In the genomic region with DNA sequence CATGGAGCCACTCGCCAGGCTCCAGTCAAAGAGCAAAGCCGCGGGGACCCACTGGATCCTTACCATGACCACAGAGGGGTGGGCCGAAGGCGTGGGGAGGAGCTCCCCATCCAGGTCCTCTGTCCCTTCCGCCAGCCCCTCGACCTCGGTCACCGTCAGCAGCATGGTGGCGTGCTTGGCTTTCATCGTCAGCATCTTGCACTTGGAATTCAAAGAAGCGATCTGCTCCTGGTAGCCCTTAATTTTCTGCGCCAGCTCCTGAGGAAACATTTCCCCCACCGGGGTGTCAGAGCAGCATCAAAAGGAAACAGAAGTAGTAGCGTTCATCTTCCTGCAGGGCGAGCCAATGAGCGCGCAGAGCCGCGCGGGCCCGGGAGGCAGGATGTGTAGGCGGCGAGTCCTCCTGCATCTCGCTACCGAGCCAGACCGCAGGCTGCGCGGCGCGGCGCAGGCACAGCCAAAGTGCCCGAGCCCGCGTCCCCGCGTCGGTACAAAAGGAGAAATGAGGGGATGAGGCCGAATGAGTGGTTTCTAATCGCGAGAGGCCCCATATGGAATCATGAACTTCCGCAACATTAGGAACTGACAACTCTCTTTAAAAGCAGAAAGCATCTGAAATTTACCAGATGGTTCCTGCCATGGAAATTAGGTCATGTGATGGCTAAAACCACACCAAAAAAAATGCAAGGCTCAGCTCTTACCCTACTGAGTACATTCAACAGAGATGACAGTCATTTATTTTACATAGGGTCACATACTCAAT, we compare ENCODE assay signal across 1 cellular context.
TF ChIP-seq lines count a peak whose summit lies in the region.

No MANE protein-coding gene starts in this region.

TF ChIP-seq in HepG2, 621 proteins besides CTCF, POLR2A, EP300 and RAD21 (continued from another document and continues in another):
- TF ChIP-seq MAZ (IDR thresholded peaks at IDR 0.05; ENCODE audit: borderline replicate concordance, low read depth, low read length): no peak; the same call in 1 of the 2 replicates
- TF ChIP-seq MAZ (CRISPR knock-in tag; IDR thresholded peaks at IDR 0.05; ENCODE audit: low read depth): peak; percentile 71; the same call in 1 of the 2 replicates
- TF ChIP-seq ZBTB7A (CRISPR knock-in tag; IDR thresholded peaks at IDR 0.05): no peak
- TF ChIP-seq SCMH1 (CRISPR knock-in tag; IDR thresholded peaks at IDR 0.05; ENCODE audit: borderline replicate concordance): no peak
- no peak for TF ChIP-seq ELF4 (CRISPR knock-in tag; IDR thresholded peaks at IDR 0.05; ENCODE audit: borderline replicate concordance)
- TF ChIP-seq AGO1 (IDR thresholded peaks at IDR 0.05; ENCODE audit: low read depth, low read length, poor library complexity, severe bottlenecking): no peak
- TF ChIP-seq, protein P1, sequence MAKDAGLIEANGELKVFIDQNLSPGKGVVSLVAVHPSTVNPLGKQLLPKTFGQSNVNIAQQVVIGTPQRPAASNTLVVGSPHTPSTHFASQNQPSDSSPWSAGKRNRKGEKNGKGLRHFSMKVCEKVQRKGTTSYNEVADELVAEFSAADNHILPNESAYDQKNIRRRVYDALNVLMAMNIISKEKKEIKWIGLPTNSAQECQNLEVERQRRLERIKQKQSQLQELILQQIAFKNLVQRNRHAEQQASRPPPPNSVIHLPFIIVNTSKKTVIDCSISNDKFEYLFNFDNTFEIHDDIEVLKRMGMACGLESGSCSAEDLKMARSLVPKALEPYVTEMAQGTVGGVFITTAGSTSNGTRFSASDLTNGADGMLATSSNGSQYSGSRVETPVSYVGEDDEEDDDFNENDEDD (CRISPR knock-in tag; IDR thresholded peaks at IDR 0.05; ENCODE audit: borderline replicate concordance): peak; percentile 68; the same call in 1 of the 2 replicates
- TF ChIP-seq ZNF138 (CRISPR knock-in tag; IDR thresholded peaks at IDR 0.05; ENCODE audit: low read depth): 0 out of 2 replicates have a peak, but pooled peaks have one; percentile 70
- TF ChIP-seq RORA (CRISPR knock-in tag; IDR thresholded peaks at IDR 0.05): no peak
- 0 out of 2 replicates have a peak, but pooled peaks have one; percentile 37 for TF ChIP-seq MYNN (CRISPR knock-in tag; IDR thresholded peaks at IDR 0.05; ENCODE audit: low read depth)
- TF ChIP-seq SUZ12 (IDR thresholded peaks at IDR 0.05; ENCODE audit: low read depth, low read length): no peak
- TF ChIP-seq, protein P2, sequence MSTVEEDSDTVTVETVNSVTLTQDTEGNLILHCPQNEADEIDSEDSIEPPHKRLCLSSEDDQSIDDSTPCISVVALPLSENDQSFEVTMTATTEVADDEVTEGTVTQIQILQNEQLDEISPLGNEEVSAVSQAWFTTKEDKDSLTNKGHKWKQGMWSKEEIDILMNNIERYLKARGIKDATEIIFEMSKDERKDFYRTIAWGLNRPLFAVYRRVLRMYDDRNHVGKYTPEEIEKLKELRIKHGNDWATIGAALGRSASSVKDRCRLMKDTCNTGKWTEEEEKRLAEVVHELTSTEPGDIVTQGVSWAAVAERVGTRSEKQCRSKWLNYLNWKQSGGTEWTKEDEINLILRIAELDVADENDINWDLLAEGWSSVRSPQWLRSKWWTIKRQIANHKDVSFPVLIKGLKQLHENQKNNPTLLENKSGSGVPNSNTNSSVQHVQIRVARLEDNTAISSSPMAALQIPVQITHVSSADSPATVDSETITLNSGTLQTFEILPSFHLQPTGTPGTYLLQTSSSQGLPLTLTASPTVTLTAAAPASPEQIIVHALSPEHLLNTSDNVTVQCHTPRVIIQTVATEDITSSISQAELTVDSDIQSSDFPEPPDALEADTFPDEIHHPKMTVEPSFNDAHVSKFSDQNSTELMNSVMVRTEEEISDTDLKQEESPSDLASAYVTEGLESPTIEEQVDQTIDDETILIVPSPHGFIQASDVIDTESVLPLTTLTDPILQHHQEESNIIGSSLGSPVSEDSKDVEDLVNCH (CRISPR knock-in tag; IDR thresholded peaks at IDR 0.05): 0 out of 2 replicates have a peak, but pooled peaks have one; percentile 41
- no peak for TF ChIP-seq NR1H2 (CRISPR knock-in tag; IDR thresholded peaks at IDR 0.05; ENCODE audit: borderline replicate concordance, low read depth)
- peak; percentile 95 for TF ChIP-seq ZMYM4 (CRISPR knock-in tag; IDR thresholded peaks at IDR 0.05)
- TF ChIP-seq ZBTB20 (CRISPR knock-in tag; IDR thresholded peaks at IDR 0.05; ENCODE audit: borderline replicate concordance, low read depth): peak; percentile 67
- TF ChIP-seq ZNF878 (CRISPR knock-in tag; IDR thresholded peaks at IDR 0.05): peak; percentile 78
- peak; percentile 92; the same call in 1 of the 2 replicates for TF ChIP-seq MTF2 (CRISPR knock-in tag; IDR thresholded peaks at IDR 0.05; ENCODE audit: borderline replicate concordance)
- peak; percentile 66; the same call in 1 of the 2 replicates for TF ChIP-seq SALL2 (CRISPR knock-in tag; IDR thresholded peaks at IDR 0.05)
- no peak for TF ChIP-seq EED (CRISPR knock-in tag; IDR thresholded peaks at IDR 0.05)
- TF ChIP-seq SMARCE1 (IDR thresholded peaks at IDR 0.05; ENCODE audit: borderline replicate concordance): no peak
- TF ChIP-seq, protein P3, sequence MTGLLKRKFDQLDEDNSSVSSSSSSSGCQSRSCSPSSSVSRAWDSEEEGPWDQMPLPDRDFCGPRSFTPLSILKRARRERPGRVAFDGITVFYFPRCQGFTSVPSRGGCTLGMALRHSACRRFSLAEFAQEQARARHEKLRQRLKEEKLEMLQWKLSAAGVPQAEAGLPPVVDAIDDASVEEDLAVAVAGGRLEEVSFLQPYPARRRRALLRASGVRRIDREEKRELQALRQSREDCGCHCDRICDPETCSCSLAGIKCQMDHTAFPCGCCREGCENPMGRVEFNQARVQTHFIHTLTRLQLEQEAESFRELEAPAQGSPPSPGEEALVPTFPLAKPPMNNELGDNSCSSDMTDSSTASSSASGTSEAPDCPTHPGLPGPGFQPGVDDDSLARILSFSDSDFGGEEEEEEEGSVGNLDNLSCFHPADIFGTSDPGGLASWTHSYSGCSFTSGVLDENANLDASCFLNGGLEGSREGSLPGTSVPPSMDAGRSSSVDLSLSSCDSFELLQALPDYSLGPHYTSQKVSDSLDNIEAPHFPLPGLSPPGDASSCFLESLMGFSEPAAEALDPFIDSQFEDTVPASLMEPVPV (CRISPR knock-in tag; IDR thresholded peaks at IDR 0.05): no peak; the same call in 1 of the 2 replicates
- no peak for TF ChIP-seq ZFP36 (IDR thresholded peaks at IDR 0.05; ENCODE audit: borderline replicate concordance, low read depth, low read length, partially characterized antibody)
- TF ChIP-seq, protein P4, sequence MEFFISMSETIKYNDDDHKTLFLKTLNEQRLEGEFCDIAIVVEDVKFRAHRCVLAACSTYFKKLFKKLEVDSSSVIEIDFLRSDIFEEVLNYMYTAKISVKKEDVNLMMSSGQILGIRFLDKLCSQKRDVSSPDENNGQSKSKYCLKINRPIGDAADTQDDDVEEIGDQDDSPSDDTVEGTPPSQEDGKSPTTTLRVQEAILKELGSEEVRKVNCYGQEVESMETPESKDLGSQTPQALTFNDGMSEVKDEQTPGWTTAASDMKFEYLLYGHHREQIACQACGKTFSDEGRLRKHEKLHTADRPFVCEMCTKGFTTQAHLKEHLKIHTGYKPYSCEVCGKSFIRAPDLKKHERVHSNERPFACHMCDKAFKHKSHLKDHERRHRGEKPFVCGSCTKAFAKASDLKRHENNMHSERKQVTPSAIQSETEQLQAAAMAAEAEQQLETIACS (CRISPR knock-in tag; IDR thresholded peaks at IDR 0.05): peak; percentile 89
- no peak for TF ChIP-seq HNF4A (CRISPR knock-in tag; IDR thresholded peaks at IDR 0.05)
- no peak for TF ChIP-seq NFE2L1 (CRISPR knock-in tag; IDR thresholded peaks at IDR 0.05; ENCODE audit: borderline replicate concordance)
- TF ChIP-seq, protein P5, sequence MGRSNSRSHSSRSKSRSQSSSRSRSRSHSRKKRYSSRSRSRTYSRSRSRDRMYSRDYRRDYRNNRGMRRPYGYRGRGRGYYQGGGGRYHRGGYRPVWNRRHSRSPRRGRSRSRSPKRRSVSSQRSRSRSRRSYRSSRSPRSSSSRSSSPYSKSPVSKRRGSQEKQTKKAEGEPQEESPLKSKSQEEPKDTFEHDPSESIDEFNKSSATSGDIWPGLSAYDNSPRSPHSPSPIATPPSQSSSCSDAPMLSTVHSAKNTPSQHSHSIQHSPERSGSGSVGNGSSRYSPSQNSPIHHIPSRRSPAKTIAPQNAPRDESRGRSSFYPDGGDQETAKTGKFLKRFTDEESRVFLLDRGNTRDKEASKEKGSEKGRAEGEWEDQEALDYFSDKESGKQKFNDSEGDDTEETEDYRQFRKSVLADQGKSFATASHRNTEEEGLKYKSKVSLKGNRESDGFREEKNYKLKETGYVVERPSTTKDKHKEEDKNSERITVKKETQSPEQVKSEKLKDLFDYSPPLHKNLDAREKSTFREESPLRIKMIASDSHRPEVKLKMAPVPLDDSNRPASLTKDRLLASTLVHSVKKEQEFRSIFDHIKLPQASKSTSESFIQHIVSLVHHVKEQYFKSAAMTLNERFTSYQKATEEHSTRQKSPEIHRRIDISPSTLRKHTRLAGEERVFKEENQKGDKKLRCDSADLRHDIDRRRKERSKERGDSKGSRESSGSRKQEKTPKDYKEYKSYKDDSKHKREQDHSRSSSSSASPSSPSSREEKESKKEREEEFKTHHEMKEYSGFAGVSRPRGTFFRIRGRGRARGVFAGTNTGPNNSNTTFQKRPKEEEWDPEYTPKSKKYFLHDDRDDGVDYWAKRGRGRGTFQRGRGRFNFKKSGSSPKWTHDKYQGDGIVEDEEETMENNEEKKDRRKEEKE (IDR thresholded peaks at IDR 0.05): no peak
- no peak for TF ChIP-seq ADNP (CRISPR knock-in tag; IDR thresholded peaks at IDR 0.05)
- TF ChIP-seq XBP1 (CRISPR knock-in tag; IDR thresholded peaks at IDR 0.05): no peak
- peak; percentile 94; the same call in 1 of the 2 replicates for TF ChIP-seq ZNF567 (CRISPR knock-in tag; IDR thresholded peaks at IDR 0.05; ENCODE audit: borderline replicate concordance)
- TF ChIP-seq ZMAT3 (CRISPR knock-in tag; conservative IDR thresholded peaks at IDR 0.05): peak; percentile 34; the same call in 1 of the 2 replicates
- TF ChIP-seq ZNF614 (CRISPR knock-in tag; IDR thresholded peaks at IDR 0.05; ENCODE audit: borderline replicate concordance): peak; percentile 14
- TF ChIP-seq ZNF160 (CRISPR knock-in tag; IDR thresholded peaks at IDR 0.05): peak; percentile 12; the same call in 1 of the 2 replicates
- TF ChIP-seq TEAD2 (CRISPR knock-in tag; IDR thresholded peaks at IDR 0.05): no peak
- peak; percentile 96 for TF ChIP-seq ZNF572 (CRISPR knock-in tag; IDR thresholded peaks at IDR 0.05)
- no peak for TF ChIP-seq KLF11 (CRISPR knock-in tag; IDR thresholded peaks at IDR 0.05)
- TF ChIP-seq, protein P6, sequence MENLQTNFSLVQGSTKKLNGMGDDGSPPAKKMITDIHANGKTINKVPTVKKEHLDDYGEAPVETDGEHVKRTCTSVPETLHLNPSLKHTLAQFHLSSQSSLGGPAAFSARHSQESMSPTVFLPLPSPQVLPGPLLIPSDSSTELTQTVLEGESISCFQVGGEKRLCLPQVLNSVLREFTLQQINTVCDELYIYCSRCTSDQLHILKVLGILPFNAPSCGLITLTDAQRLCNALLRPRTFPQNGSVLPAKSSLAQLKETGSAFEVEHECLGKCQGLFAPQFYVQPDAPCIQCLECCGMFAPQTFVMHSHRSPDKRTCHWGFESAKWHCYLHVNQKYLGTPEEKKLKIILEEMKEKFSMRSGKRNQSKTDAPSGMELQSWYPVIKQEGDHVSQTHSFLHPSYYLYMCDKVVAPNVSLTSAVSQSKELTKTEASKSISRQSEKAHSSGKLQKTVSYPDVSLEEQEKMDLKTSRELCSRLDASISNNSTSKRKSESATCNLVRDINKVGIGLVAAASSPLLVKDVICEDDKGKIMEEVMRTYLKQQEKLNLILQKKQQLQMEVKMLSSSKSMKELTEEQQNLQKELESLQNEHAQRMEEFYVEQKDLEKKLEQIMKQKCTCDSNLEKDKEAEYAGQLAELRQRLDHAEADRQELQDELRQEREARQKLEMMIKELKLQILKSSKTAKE (CRISPR knock-in tag; IDR thresholded peaks at IDR 0.05; ENCODE audit: borderline replicate concordance): peak; percentile 27
- peak; percentile 75; the same call in 1 of the 2 replicates for TF ChIP-seq TBP (CRISPR knock-in tag; IDR thresholded peaks at IDR 0.05)
- 0 out of 2 replicates have a peak, but pooled peaks have one; percentile 18 for TF ChIP-seq HOXD1 (CRISPR knock-in tag; IDR thresholded peaks at IDR 0.05)
- no peak for TF ChIP-seq PAF1 (CRISPR knock-in tag; IDR thresholded peaks at IDR 0.05)
- TF ChIP-seq FOXP1 (IDR thresholded peaks at IDR 0.05): no peak
- no peak for TF ChIP-seq FOXP1 (CRISPR knock-in tag; IDR thresholded peaks at IDR 0.05)
- no peak for TF ChIP-seq ZSCAN22 (CRISPR knock-in tag; IDR thresholded peaks at IDR 0.05)
- no peak; the same call in none of the 2 replicates for TF ChIP-seq IRF2 (CRISPR knock-in tag; IDR thresholded peaks at IDR 0.05)
- TF ChIP-seq, protein P7, sequence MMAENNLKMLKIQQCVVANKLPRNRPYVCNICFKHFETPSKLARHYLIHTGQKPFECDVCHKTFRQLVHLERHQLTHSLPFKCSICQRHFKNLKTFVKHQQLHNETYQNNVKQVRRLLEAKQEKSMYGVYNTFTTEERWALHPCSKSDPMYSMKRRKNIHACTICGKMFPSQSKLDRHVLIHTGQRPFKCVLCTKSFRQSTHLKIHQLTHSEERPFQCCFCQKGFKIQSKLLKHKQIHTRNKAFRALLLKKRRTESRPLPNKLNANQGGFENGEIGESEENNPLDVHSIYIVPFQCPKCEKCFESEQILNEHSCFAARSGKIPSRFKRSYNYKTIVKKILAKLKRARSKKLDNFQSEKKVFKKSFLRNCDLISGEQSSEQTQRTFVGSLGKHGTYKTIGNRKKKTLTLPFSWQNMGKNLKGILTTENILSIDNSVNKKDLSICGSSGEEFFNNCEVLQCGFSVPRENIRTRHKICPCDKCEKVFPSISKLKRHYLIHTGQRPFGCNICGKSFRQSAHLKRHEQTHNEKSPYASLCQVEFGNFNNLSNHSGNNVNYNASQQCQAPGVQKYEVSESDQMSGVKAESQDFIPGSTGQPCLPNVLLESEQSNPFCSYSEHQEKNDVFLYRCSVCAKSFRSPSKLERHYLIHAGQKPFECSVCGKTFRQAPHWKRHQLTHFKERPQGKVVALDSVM (CRISPR knock-in tag; IDR thresholded peaks at IDR 0.05): peak; percentile 69
- no peak for TF ChIP-seq TRIM24 (CRISPR knock-in tag; IDR thresholded peaks at IDR 0.05)
- peak; percentile 49; the same call in 1 of the 2 replicates for TF ChIP-seq SNAI1 (CRISPR knock-in tag; IDR thresholded peaks at IDR 0.05; ENCODE audit: borderline replicate concordance)
- TF ChIP-seq ZNF607 (CRISPR knock-in tag; IDR thresholded peaks at IDR 0.05; ENCODE audit: borderline replicate concordance): peak; percentile 90
